ENCODE assay signal across 8 cellular contexts in the genomic region with DNA sequence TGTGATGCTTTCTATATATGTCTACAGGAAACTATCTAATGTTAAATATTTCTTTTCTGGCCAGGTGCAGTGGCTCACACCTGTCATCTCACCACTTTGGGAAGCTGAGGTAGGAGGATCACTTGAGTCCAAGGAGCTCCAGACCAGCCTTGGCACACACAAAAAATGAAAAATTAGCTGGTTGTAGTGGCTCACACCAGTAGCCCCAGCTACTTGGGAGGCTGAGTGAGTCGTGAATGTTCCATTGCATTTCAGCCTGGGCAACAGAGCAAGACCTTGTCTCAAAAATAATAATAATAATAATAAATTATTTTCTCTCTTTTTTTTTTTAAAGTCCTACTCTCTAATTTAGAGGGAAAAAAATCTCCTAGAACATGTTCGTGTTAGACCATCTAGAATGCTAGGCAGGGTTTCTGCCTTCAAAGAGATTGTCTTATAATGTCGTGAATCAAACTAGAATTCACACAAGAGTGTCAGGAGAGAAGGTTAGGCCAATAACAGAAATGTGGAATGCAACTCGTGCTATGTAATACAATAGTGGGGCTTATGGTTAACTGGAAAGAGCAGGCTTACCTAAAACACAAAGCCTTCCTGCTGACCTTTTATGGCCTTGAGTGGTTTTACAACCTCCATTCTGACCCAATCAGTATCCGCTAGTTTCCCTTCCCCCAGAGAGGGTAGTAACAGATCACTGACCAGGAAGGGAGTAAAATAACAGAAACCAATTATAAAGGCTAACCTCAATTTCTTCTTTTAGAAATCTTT. TPM values are rescaled to one million over a fixed set of nuclear protein-coding genes. Genes with fewer than 3 reads are reported as not detected.
A peak's percentile ranks its signal among the peaks of the same experiment; 100 is the strongest.
DNase-seq lines count a peak whose midpoint lies in the region; ATAC-seq, FAIRE-seq and TF ChIP-seq lines count a peak whose summit lies in the region.

No MANE protein-coding gene starts in this region.

- no peak for TF ChIP-seq POLR2A in A549 (IDR thresholded peaks at IDR 0.05; ENCODE audit: low read length)

- H3K9me3 Mint-ChIP-seq in stimulated activated naive CD8-positive, alpha-beta T cell treated with anti-CD3 and anti-CD28 coated beads, Interleukin-15, amount 100 ng/mL, for 72 hours: no peaks in the 10 kb centered on the region

- peaks cover 76% of the 10 kb centered on the region for H3K79me2 ChIP-seq in mammary epithelial cell (ENCODE audit: insufficient read depth, low read length)

- H3K27ac ChIP-seq in A549 (peak overlapping the region; percentile 97 to 98), mammary epithelial cell (ENCODE audit: insufficient read depth, low read depth, low read length) (peak overlapping the region; percentile 99)

- peak overlapping the region; percentile 1; the same call in 1 of the 3 replicates for H3K4me3 ChIP-seq in A549
- H3K4me3 ChIP-seq in mammary epithelial cell (replicated peaks in 1 of 3; ENCODE audit: insufficient read depth in 1 of 3, low read depth in 2 of 3, low read length in 3 of 3): no peak overlapping the region

- H2AFZ ChIP-seq in mammary epithelial cell (ENCODE audit: low read depth, low read length): no peak overlapping the region

- no peaks in the 10 kb centered on the region for H4K20me1 ChIP-seq in mammary epithelial cell (ENCODE audit: insufficient read depth, low read length)

- peak in 1 of 2 experiments; percentile 77 for DNase-seq in A549 (ENCODE audit: low read depth in 1 of 2, low spot score in 1 of 2)
- peak; percentile 92 for DNase-seq in M059J (ENCODE audit: low read depth)
- no peak for DNase-seq in mammary epithelial cell
- peak; percentile 46 for DNase-seq in medulla oblongata (ENCODE audit: extremely low spot score)
- DNase-seq in stimulated activated naive CD8-positive, alpha-beta T cell treated with anti-CD3 and anti-CD28 coated beads, Interleukin-15, amount 100 ng/mL, for 72 hours: no peak
- no peak for DNase-seq in SW 1271 (lab: John Stamatoyannopoulos, UW)
- DNase-seq in Kasumi-1 (lab: John Stamatoyannopoulos, UW): no peak
- no peak for DNase-seq in NCI-H446 (lab: John Stamatoyannopoulos, UW)

- POLR2A ChIA-PET in A549 (lab: Yijun Ruan, JAX): interaction anchor here (0.5 to 3.2 kb wide), 8 partner anchors 10 to 46 kb away, joined by 3 to 36 read pairs (median 18); partner anchors contain the start of gene MYOF

- no peaks in the 10 kb centered on the region for H3K4me1 Mint-ChIP-seq in stimulated activated naive CD8-positive, alpha-beta T cell treated with anti-CD3 and anti-CD28 coated beads, Interleukin-15, amount 100 ng/mL, for 72 hours

- H3K27me3 ChIP-seq in mammary epithelial cell (ENCODE audit: insufficient read depth, low read length): no peaks in the 10 kb centered on the region

- in situ Hi-C loops in mammary epithelial cell (cut with MboI; ENCODE audit: low sequenced_read_pairs in 2 of 2): no loop called here

- dilution Hi-C loops in mammary epithelial cell (cut with HindIII; ENCODE audit: low sequenced_read_pairs): no loop called here

- peak overlapping the region; percentile 97 for H3K9ac ChIP-seq in mammary epithelial cell (ENCODE audit: insufficient read depth, low read length)

- no peak overlapping the region for H3K27ac Mint-ChIP-seq in stimulated activated naive CD8-positive, alpha-beta T cell treated with anti-CD3 and anti-CD28 coated beads, Interleukin-15, amount 100 ng/mL, for 72 hours

- no peaks in the 10 kb centered on the region for H3K27me3 Mint-ChIP-seq in stimulated activated naive CD8-positive, alpha-beta T cell treated with anti-CD3 and anti-CD28 coated beads, Interleukin-15, amount 100 ng/mL, for 72 hours

- no peak overlapping the region for H3K4me3 Mint-ChIP-seq in stimulated activated naive CD8-positive, alpha-beta T cell treated with anti-CD3 and anti-CD28 coated beads, Interleukin-15, amount 100 ng/mL, for 72 hours

- FAIRE-seq in A549 (lab: Jason Lieb, UNC): no peak

- no peak for TF ChIP-seq RAD21 in A549 (conservative IDR thresholded peaks at IDR 0.05 in 1 of 2, IDR thresholded peaks at IDR 0.05 in 1 of 2)

- intact Hi-C loops in mammary epithelial cell (cut with micrococcal nuclease): loop anchor here (1.0 to 2.0 kb wide), 2 partner anchors 9 to 59 kb away; no protein-coding TSS in a partner anchor

- peaks cover 9% of the 10 kb centered on the region for H3K36me3 ChIP-seq in mammary epithelial cell (ENCODE audit: insufficient read depth, low read length)

- no peak for TF ChIP-seq EP300 in A549 (IDR thresholded peaks at IDR 0.05)

- TF ChIP-seq CTCF in A549 (IDR thresholded peaks at IDR 0.05): no peak
- no peak for TF ChIP-seq CTCF in mammary epithelial cell (conservative IDR thresholded peaks at IDR 0.05 in 1 of 2, IDR thresholded peaks at IDR 0.05 in 1 of 2; ENCODE audit: extremely low read depth in 1 of 2, insufficient read depth in 1 of 2, low read depth in 1 of 2, low read length in 2 of 2)

- peak overlapping the region; percentile 83 for H3K4me2 ChIP-seq in A549
- H3K4me2 ChIP-seq in mammary epithelial cell (ENCODE audit: insufficient read depth, low read depth, low read length): peak overlapping the region; percentile 72

- CTCF ChIA-PET in A549 (lab: Yijun Ruan, JAX) (interaction anchor here (1.7 to 12.3 kb wide), 7 partner anchors 10 to 64 kb away, joined by 3 to 83 read pairs (median 7); partner anchors contain the start of gene MYOF), mammary epithelial cell (lab: Charles Lee; ENCODE audit: low non-redundant PET) (no interaction called here)

- ATAC-seq in A549: no peak
- ATAC-seq in stimulated activated naive CD8-positive, alpha-beta T cell treated with anti-CD3 and anti-CD28 coated beads, Interleukin-15, amount 100 ng/mL, for 72 hours: no peak

- WGBS in A549 (ENCODE audit: missing lambda C conversion rate): 42% methylated on average over 5 of the region's 5 CpGs
- 41% methylated on average over 5 of the region's 5 CpGs for WGBS in mammary epithelial cell (ENCODE audit: low coverage, missing lambda C conversion rate)

- BruUV-seq in mammary epithelial cell (replicated peaks; lab: Mats Ljungman, UMichigan): no TSS peak

- H3K4me1 ChIP-seq in A549 (peaks cover 87% of the 10 kb centered on the region), mammary epithelial cell (ENCODE audit: insufficient read depth, low read length) (peaks cover 57% of the 10 kb centered on the region)

- H3K9me3 ChIP-seq in A549 (no peaks in the 10 kb centered on the region), mammary epithelial cell (replicated peaks; ENCODE audit: insufficient read depth, low read length) (no peaks in the 10 kb centered on the region)

TF ChIP-seq in A549, 52 proteins besides CTCF, POLR2A, EP300 and RAD21 (continues in another document):
- TF ChIP-seq, protein P1, sequence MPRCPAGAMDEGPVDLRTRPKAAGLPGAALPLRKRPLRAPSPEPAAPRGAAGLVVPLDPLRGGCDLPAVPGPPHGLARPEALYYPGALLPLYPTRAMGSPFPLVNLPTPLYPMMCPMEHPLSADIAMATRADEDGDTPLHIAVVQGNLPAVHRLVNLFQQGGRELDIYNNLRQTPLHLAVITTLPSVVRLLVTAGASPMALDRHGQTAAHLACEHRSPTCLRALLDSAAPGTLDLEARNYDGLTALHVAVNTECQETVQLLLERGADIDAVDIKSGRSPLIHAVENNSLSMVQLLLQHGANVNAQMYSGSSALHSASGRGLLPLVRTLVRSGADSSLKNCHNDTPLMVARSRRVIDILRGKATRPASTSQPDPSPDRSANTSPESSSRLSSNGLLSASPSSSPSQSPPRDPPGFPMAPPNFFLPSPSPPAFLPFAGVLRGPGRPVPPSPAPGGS (IDR thresholded peaks at IDR 0.05): no peak
- TF ChIP-seq CHD4 (IDR thresholded peaks at IDR 0.05; ENCODE audit: borderline replicate concordance) (no peak), HEYL (CRISPR knock-in tag; IDR thresholded peaks at IDR 0.05) (no peak), HOXB5 (CRISPR knock-in tag; IDR thresholded peaks at IDR 0.05) (no peak), PHF8 (IDR thresholded peaks at IDR 0.05; ENCODE audit: borderline replicate concordance, low read depth) (no peak), MAZ (IDR thresholded peaks at IDR 0.05; ENCODE audit: borderline replicate concordance, low read depth, low read length) (no peak), KDM5A (IDR thresholded peaks at IDR 0.05) (no peak), EHMT2 (IDR thresholded peaks at IDR 0.05; ENCODE audit: low read depth) (no peak), HOXB13 (CRISPR knock-in tag; IDR thresholded peaks at IDR 0.05; ENCODE audit: low read depth) (no peak), POLR2AphosphoS2 (conservative IDR thresholded peaks at IDR 0.05; ENCODE audit: low read length) (no peak)
- TF ChIP-seq, protein P2, sequence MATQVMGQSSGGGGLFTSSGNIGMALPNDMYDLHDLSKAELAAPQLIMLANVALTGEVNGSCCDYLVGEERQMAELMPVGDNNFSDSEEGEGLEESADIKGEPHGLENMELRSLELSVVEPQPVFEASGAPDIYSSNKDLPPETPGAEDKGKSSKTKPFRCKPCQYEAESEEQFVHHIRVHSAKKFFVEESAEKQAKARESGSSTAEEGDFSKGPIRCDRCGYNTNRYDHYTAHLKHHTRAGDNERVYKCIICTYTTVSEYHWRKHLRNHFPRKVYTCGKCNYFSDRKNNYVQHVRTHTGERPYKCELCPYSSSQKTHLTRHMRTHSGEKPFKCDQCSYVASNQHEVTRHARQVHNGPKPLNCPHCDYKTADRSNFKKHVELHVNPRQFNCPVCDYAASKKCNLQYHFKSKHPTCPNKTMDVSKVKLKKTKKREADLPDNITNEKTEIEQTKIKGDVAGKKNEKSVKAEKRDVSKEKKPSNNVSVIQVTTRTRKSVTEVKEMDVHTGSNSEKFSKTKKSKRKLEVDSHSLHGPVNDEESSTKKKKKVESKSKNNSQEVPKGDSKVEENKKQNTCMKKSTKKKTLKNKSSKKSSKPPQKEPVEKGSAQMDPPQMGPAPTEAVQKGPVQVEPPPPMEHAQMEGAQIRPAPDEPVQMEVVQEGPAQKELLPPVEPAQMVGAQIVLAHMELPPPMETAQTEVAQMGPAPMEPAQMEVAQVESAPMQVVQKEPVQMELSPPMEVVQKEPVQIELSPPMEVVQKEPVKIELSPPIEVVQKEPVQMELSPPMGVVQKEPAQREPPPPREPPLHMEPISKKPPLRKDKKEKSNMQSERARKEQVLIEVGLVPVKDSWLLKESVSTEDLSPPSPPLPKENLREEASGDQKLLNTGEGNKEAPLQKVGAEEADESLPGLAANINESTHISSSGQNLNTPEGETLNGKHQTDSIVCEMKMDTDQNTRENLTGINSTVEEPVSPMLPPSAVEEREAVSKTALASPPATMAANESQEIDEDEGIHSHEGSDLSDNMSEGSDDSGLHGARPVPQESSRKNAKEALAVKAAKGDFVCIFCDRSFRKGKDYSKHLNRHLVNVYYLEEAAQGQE (IDR thresholded peaks at IDR 0.05): no peak

RNA-seq across cellular contexts. Expression of gene MYOF, which starts 46.3 kb away (rescaled TPM):
- polyA plus RNA-seq in A549 (2011; rRNA removed) (229 and 265 TPM in 2 replicates), A549 (2017; fragmentation: RNase III; extraction: RNeasy Plus Mini Kit Qiagen cat#74134 plus additional on column Dnase treatment) (190 to 217 TPM (median 191 TPM) in 3 replicates), mammary epithelial cell (117 TPM)
- 117 TPM in 2 replicates for polyA plus RNA-seq in A549 (2012; cell fraction: cytosol; rRNA removed)
- 127 and 200 TPM in 2 replicates for polyA plus RNA-seq in A549 (2012; cell fraction: nucleus; rRNA removed)
- 195 and 221 TPM in 2 replicates for polyA minus RNA-seq in A549 (2011; rRNA and poly(A)+ RNA removed)
- total RNA-seq in M059J (2014; rRNA removed; shearing (Covaris generic)): 80.3 and 128 TPM in 2 replicates
- 100 to 1,000 TPM; 273 to 311 TPM for total RNA-seq in mammary epithelial cell
- 242 TPM for polyA minus RNA-seq in mammary epithelial cell

Comparison
In these comparisons a context has a peak if more than half of its experiments do, and no peak if none do; other contexts are left out.
1. DNase-seq: peak in M059J (single experiment) and medulla oblongata (single experiment); none in mammary epithelial cell (single experiment), stimulated activated naive CD8-positive, alpha-beta T cell treated with anti-CD3 and anti-CD28 coated beads, Interleukin-15, amount 100 ng/mL, for 72 hours (0 of 2), SW 1271 (0 of 2), Kasumi-1 (0 of 2) and NCI-H446 (0 of 2).